ENCODE assay signal across 2 cellular contexts in genomic region chr15:26235148-26235769, GRCh38.
TF ChIP-seq lines count a peak whose summit lies in the region.

No MANE protein-coding gene starts in this region.

TF ChIP-seq in SK-N-SH, 30 proteins besides CTCF, POLR2A, EP300 and RAD21 (continued from another document):
- no peak for TF ChIP-seq MAX (IDR thresholded peaks at IDR 0.05; ENCODE audit: low read depth)
- TF ChIP-seq MEF2A (IDR thresholded peaks at IDR 0.05; ENCODE audit: borderline replicate concordance, low read depth) = no peak
- TF ChIP-seq TAF1 (IDR thresholded peaks at IDR 0.05; ENCODE audit: borderline replicate concordance, low read depth, low read length) = no peak
- no peak for TF ChIP-seq JUND (IDR thresholded peaks at IDR 0.05)
- TF ChIP-seq FOXJ3 (CRISPR knock-in tag; IDR thresholded peaks at IDR 0.05) = no peak
- TF ChIP-seq CHD2 (IDR thresholded peaks at IDR 0.05; ENCODE audit: low read length, partially characterized antibody) = no peak
- no peak for TF ChIP-seq PBX3 (IDR thresholded peaks at IDR 0.05)
- TF ChIP-seq RXRA (IDR thresholded peaks at IDR 0.05; ENCODE audit: borderline replicate concordance, low read depth) = no peak
TF ChIP-seq in SK-N-SH: peak in this region for 0.

TF ChIP-seq in SK-N-SH treated with all-trans-retinoic acid at 6 μM for 48 hours, 23 proteins besides CTCF, POLR2A, EP300 and RAD21 (continued from another document):
- TF ChIP-seq CSRNP3 (CRISPR knock-in tag; IDR thresholded peaks at IDR 0.05) = no peak
- TF ChIP-seq ZNF70 (CRISPR knock-in tag; IDR thresholded peaks at IDR 0.05) = no peak
- no peak for TF ChIP-seq POU6F1 (CRISPR knock-in tag; IDR thresholded peaks at IDR 0.05; ENCODE audit: borderline replicate concordance, low read depth)
- no peak for TF ChIP-seq ISL1 (CRISPR knock-in tag; IDR thresholded peaks at IDR 0.05)
